In the genomic region with DNA sequence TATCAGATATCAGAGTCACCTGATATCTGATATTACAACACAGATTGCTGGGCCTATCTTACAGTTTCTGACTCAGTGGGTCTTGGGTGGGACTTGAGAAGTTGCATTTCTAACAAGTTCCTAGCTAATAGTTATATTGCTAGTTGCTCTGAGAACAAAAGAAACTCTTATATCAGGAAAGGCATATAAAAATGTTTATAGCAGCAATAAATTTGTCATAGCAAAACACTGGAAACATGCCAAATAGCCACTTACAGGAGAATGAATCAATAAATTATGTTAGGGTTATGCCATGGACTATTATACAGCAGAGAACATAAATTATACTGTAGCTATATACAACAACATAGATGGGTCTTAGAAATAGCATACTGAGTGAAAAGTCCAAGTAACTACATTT, we compare ENCODE assay signal across 24 cellular contexts. TPM values are rescaled to one million over a fixed set of nuclear protein-coding genes. Genes with fewer than 3 reads are reported as not detected.
A peak's percentile ranks its signal among the peaks of the same experiment; 100 is the strongest.
DNase-seq lines count a peak whose midpoint lies in the region; ATAC-seq, FAIRE-seq and TF ChIP-seq lines count a peak whose summit lies in the region.
"Had no signal": no experiment of that assay in that cellular context is flagged by ENCODE, and none has a peak within 500 bp of the region (broad histone marks: within the 10 kb centered on the region; RNA-seq: fewer than 3 reads in every experiment).

No MANE protein-coding gene starts in this region.

- H3K9me3 ChIP-seq in SK-N-SH (no peaks in the 10 kb centered on the region), PC-3 (ENCODE audit: low read length) (no peaks in the 10 kb centered on the region), duodenal mucosa (ENCODE audit: control insufficient read depth in 1 of 2, low read length in 2 of 2) (no peaks in the 10 kb centered on the region), small intestine (ENCODE audit: control insufficient read depth, low read depth) (no peaks in the 10 kb centered on the region), right lobe of liver (no peaks in the 10 kb centered on the region), esophagus squamous epithelium (no peaks in the 10 kb centered on the region)
- H3K9me3 ChIP-seq: Caco-2 had no signal

- H3K27ac ChIP-seq in SK-N-SH (ENCODE audit: low read depth in 2 of 2, low read length in 1 of 2) (no peak overlapping the region), PC-3 (ENCODE audit: low read length) (peak overlapping the region; percentile 53), duodenal mucosa (ENCODE audit: low read depth, low read length) (no peak overlapping the region), small intestine (ENCODE audit: low read depth in 1 of 2, low read length in 1 of 2) (peak overlapping the region in 1 of 2 donors; percentile 53), right lobe of liver (no peak overlapping the region), esophagus squamous epithelium (no peak overlapping the region)
- H3K27ac ChIP-seq: 22Rv1, BLaER1, C4-2B, GM23248 had no signal

- H3K4me2 ChIP-seq in SK-N-SH (no peak overlapping the region), PC-3 (ENCODE audit: low read length) (peak overlapping the region; percentile 2; the same call in 1 of the 2 replicates)
- H3K4me2 ChIP-seq: BLaER1 had no signal

- no peak for TF ChIP-seq CTCF in SK-N-SH (IDR thresholded peaks at IDR 0.05)
- TF ChIP-seq CTCF in PC-3 (conservative IDR thresholded peaks at IDR 0.05; ENCODE audit: low read depth, low read length): no peak
- TF ChIP-seq CTCF in right lobe of liver (IDR thresholded peaks at IDR 0.05): no peak
- TF ChIP-seq CTCF in esophagus squamous epithelium (IDR thresholded peaks at IDR 0.05): no peak

- no TSS peak for BruUV-seq in PC-3 (replicated peaks; lab: Mats Ljungman, UMichigan)

- H3K4me1 ChIP-seq in SK-N-SH (ENCODE audit: control insufficient read depth in 1 of 2, insufficient read depth in 2 of 2, low read depth in 1 of 2, low read length in 1 of 2): no peaks in the 10 kb centered on the region
- peaks cover 23% of the 10 kb centered on the region for H3K4me1 ChIP-seq in PC-3 (ENCODE audit: insufficient read depth, low read length)
- H3K4me1 ChIP-seq in duodenal mucosa (ENCODE audit: control insufficient read depth in 1 of 2, insufficient read depth in 2 of 2, low read length in 2 of 2): peaks cover 22 to 24% of the 10 kb centered on the region in 2 donors
- peaks cover 0 to 9% of the 10 kb centered on the region in 2 donors for H3K4me1 ChIP-seq in small intestine (ENCODE audit: control insufficient read depth in 2 of 2, insufficient read depth in 1 of 2, low read depth in 1 of 2, low read length in 1 of 2)
- H3K4me1 ChIP-seq in right lobe of liver: no peaks in the 10 kb centered on the region
- no peaks in the 10 kb centered on the region for H3K4me1 ChIP-seq in esophagus squamous epithelium
- H3K4me1 ChIP-seq: Caco-2 had no signal

- DNase-seq in SK-N-SH (no peak), PC-3 (peak; percentile 75), small intestine (peak; percentile 89), right lobe of liver (no peak), esophagus squamous epithelium (lab: John Stamatoyannopoulos, UW) (no peak), NCI-H1105 (lab: John Stamatoyannopoulos, UW) (no peak)
- DNase-seq: Caco-2; CD4-positive, CD25-positive, alpha-beta regulatory T cell; CD8-positive, alpha-beta T cell; DMS153; DND-41; GM23248; H7; HCEC 1CT; HFFc6 had no signal

- H3K9ac ChIP-seq in SK-N-SH (no peak overlapping the region), PC-3 (ENCODE audit: low read length) (no peak overlapping the region), duodenal mucosa (ENCODE audit: low read depth in 1 of 2, low read length in 2 of 2) (peak overlapping the region; percentile 38 to 41)
- H3K9ac ChIP-seq: BLaER1, GM23248 had no signal

- no peaks in the 10 kb centered on the region for H3K36me3 ChIP-seq in SK-N-SH (replicated peaks in 1 of 2; ENCODE audit: control insufficient read depth in 1 of 2, insufficient read depth in 2 of 2, low read length in 1 of 2)
- H3K36me3 ChIP-seq in PC-3 (ENCODE audit: low read depth, low read length): no peaks in the 10 kb centered on the region
- H3K36me3 ChIP-seq in duodenal mucosa (ENCODE audit: control insufficient read depth in 1 of 2, insufficient read depth in 2 of 2, low read length in 2 of 2): no peaks in the 10 kb centered on the region
- H3K36me3 ChIP-seq in small intestine (ENCODE audit: control insufficient read depth in 2 of 2, insufficient read depth in 2 of 2, low read length in 2 of 2): no peaks in the 10 kb centered on the region
- no peaks in the 10 kb centered on the region for H3K36me3 ChIP-seq in right lobe of liver
- H3K36me3 ChIP-seq in esophagus squamous epithelium: no peaks in the 10 kb centered on the region
- H3K36me3 ChIP-seq: BLaER1 had no signal

- POLR2A ChIA-PET in SK-N-SH (lab: Yijun Ruan, JAX): no interaction called here
- POLR2A ChIA-PET in PC-3 (lab: Charles Lee; ENCODE audit: unreplicated experiment): interaction anchor here (0.6 kb wide), 1 partner anchor 8 kb away, joined by 3 read pairs; no protein-coding TSS in a partner anchor

- TF ChIP-seq EP300 in SK-N-SH (IDR thresholded peaks at IDR 0.05; ENCODE audit: borderline replicate concordance in 1 of 2, low read depth in 1 of 2, low read length in 1 of 2): no peak

- intact Hi-C loops in PC-3 (cut with micrococcal nuclease) (no loop called here), right lobe of liver (cut with DNase I) (no loop called here), esophagus squamous epithelium (cut with DNase I) (no loop called here)

- CTCF ChIA-PET in SK-N-SH (lab: Yijun Ruan, JAX) (interaction anchor here (0.7 to 2.5 kb wide), 3 partner anchors 25 to 159 kb away, joined by 3 to 6 read pairs (median 4); no protein-coding TSS in a partner anchor), PC-3 (lab: Charles Lee) (no interaction called here)

- no peaks in the 10 kb centered on the region for H4K20me1 ChIP-seq in SK-N-SH (ENCODE audit: insufficient read depth)
- H4K20me1 ChIP-seq in PC-3 (ENCODE audit: low read length): no peaks in the 10 kb centered on the region
- H4K20me1 ChIP-seq: BLaER1 had no signal

- no peak for TF ChIP-seq POLR2A in right lobe of liver (IDR thresholded peaks at IDR 0.05)
- TF ChIP-seq POLR2A in esophagus squamous epithelium (IDR thresholded peaks at IDR 0.05): no peak

- H3K9me2 ChIP-seq in SK-N-SH (no peaks in the 10 kb centered on the region), PC-3 (replicated peaks; ENCODE audit: low read length) (no peaks in the 10 kb centered on the region)

- no peaks in the 10 kb centered on the region for H3K27me3 ChIP-seq in SK-N-SH (ENCODE audit: insufficient read depth)
- H3K27me3 ChIP-seq in PC-3 (ENCODE audit: low read length): no peaks in the 10 kb centered on the region
- no peaks in the 10 kb centered on the region for H3K27me3 ChIP-seq in duodenal mucosa (ENCODE audit: control insufficient read depth in 1 of 2, insufficient read depth in 2 of 2, low read length in 2 of 2)
- H3K27me3 ChIP-seq in small intestine (ENCODE audit: control insufficient read depth in 2 of 2, insufficient read depth in 2 of 2, low read length in 2 of 2): no peaks in the 10 kb centered on the region
- no peaks in the 10 kb centered on the region for H3K27me3 ChIP-seq in right lobe of liver
- no peaks in the 10 kb centered on the region for H3K27me3 ChIP-seq in esophagus squamous epithelium
- H3K27me3 ChIP-seq: BLaER1 had no signal

- no peaks in the 10 kb centered on the region for H3F3A ChIP-seq in SK-N-SH (replicated peaks; ENCODE audit: insufficient read depth)
- no peaks in the 10 kb centered on the region for H3F3A ChIP-seq in PC-3 (ENCODE audit: low read length, unreplicated experiment)

- FAIRE-seq in small intestine (lab: Jason Lieb, UNC): peak; percentile 55
- FAIRE-seq: A204.1, G401.6, GM12892, H1 had no signal

- H2AFZ ChIP-seq in SK-N-SH (ENCODE audit: low read depth): no peak overlapping the region
- no peak overlapping the region for H2AFZ ChIP-seq in PC-3 (ENCODE audit: low read length)
- H2AFZ ChIP-seq: GM23248 had no signal

- H3K79me2 ChIP-seq in SK-N-SH (ENCODE audit: insufficient read depth) (no peaks in the 10 kb centered on the region), PC-3 (ENCODE audit: low read length) (no peaks in the 10 kb centered on the region)

- no peak for TF ChIP-seq RAD21 in SK-N-SH (IDR thresholded peaks at IDR 0.05; ENCODE audit: low read length)

- H3K4me3 ChIP-seq in SK-N-SH (ENCODE audit: low read depth in 2 of 2, low read length in 1 of 2): no peak overlapping the region
- H3K4me3 ChIP-seq in PC-3 (ENCODE audit: low read length): no peak overlapping the region
- no peak overlapping the region for H3K4me3 ChIP-seq in duodenal mucosa (ENCODE audit: low read depth in 1 of 2, low read length in 2 of 2)
- H3K4me3 ChIP-seq in small intestine (ENCODE audit: low read depth in 1 of 2, low read length in 2 of 2): no peak overlapping the region
- no peak overlapping the region for H3K4me3 ChIP-seq in right lobe of liver
- H3K4me3 ChIP-seq in esophagus squamous epithelium: no peak overlapping the region
- H3K4me3 ChIP-seq: BLaER1, GM23248 had no signal

- no peak for ATAC-seq in SK-N-SH treated with all-trans-retinoic acid at 6 μM for 48 hours
- peak; percentile 51 for ATAC-seq in PC-3
- no peak for ATAC-seq in right lobe of liver
- ATAC-seq: CD8-positive, alpha-beta T cell had no signal

TF ChIP-seq in SK-N-SH treated with all-trans-retinoic acid at 6 μM for 48 hours, 23 proteins besides CTCF, POLR2A, EP300 and RAD21 (continues in another document):
- TF ChIP-seq ARNTL (CRISPR knock-in tag; IDR thresholded peaks at IDR 0.05; ENCODE audit: borderline replicate concordance, low read depth) (no peak), ZC3H10 (CRISPR knock-in tag; IDR thresholded peaks at IDR 0.05) (no peak), GLIS3 (CRISPR knock-in tag; IDR thresholded peaks at IDR 0.05) (no peak), ISL1 (CRISPR knock-in tag; IDR thresholded peaks at IDR 0.05) (peak; percentile 75)

TF ChIP-seq in SK-N-SH, 30 proteins besides CTCF, POLR2A, EP300 and RAD21 (continues in another document):
- TF ChIP-seq NRF1 (IDR thresholded peaks at IDR 0.05; ENCODE audit: low read depth, low read length): no peak
- no peak for TF ChIP-seq MXI1 (IDR thresholded peaks at IDR 0.05; ENCODE audit: low read depth, low read length)
- no peak for TF ChIP-seq FOSL2 (IDR thresholded peaks at IDR 0.05; ENCODE audit: borderline replicate concordance, low read depth)

RNA-seq across cellular contexts. Expression of gene C17orf67, which starts 38.2 kb away (rescaled TPM):
- polyA plus RNA-seq in SK-N-SH (2012; rRNA removed) (1.6 and 1.7 TPM in 2 replicates), small intestine (10 to 100 TPM in 2 of 3 donors, 1 to 10 TPM in 1; 2.6 to 41.9 (median 10.5) TPM)
- polyA plus RNA-seq in SK-N-SH (2012; cell fraction: cytosol; rRNA removed): 1.6 and 1.9 TPM in 2 replicates
- 3.7 and 5.1 TPM in 2 replicates for polyA plus RNA-seq in SK-N-SH (2012; cell fraction: nucleus; rRNA removed)
- total RNA-seq in PC-3 (2014; rRNA removed) (2.3 and 4.4 TPM in 2 replicates), right lobe of liver (1 to 10 TPM in 1 of 6 experiments, under 1 TPM in 5; 0.31 to 1.1 (median 0.78) TPM), esophagus squamous epithelium (1 to 10 TPM in 1 of 4 donors, under 1 TPM in 3; 0.27 to 1.7 (median 0.53) TPM)

RNA-seq across cellular contexts. Expression of gene DGKE, which starts 38.4 kb away (rescaled TPM):
- polyA plus RNA-seq in SK-N-SH (2012; rRNA removed) (2.4 and 2.8 TPM in 2 replicates), small intestine (1 to 10 TPM in 1 of 3 donors, under 1 TPM in 2; 0.27 to 2.0 (median 0.67) TPM)
- polyA plus RNA-seq in SK-N-SH (2012; cell fraction: cytosol; rRNA removed): 1.9 and 2.0 TPM in 2 replicates
- polyA plus RNA-seq in SK-N-SH (2012; cell fraction: nucleus; rRNA removed): 13.8 and 15.7 TPM in 2 replicates
- total RNA-seq in PC-3 (2014; rRNA removed) (8.4 and 12.4 TPM in 2 replicates), right lobe of liver (10 to 100 TPM in 1 of 6 experiments, 1 to 10 TPM in 5; 2.2 to 10.4 (median 3.4) TPM), esophagus squamous epithelium (10 to 100 TPM in 1 of 4 donors, 1 to 10 TPM in 3; 1.7 to 10.7 (median 7.9) TPM)

Comparison
In these comparisons a context has a peak if more than half of its experiments do, and no peak if none do; other contexts are left out.
1. DNase-seq: peak in PC-3 (single experiment) and small intestine (single experiment); none in SK-N-SH (single experiment), right lobe of liver (0 of 3), esophagus squamous epithelium (single experiment) and NCI-H1105 (single experiment).
2. H3K9ac ChIP-seq: peak in duodenal mucosa (2 of 2); none in SK-N-SH (single experiment) and PC-3 (single experiment).